In genomic region chr12:19643635-19644034, GRCh38 we compare ENCODE assay signal across 8 cellular contexts.
DNase-seq lines count a peak whose midpoint lies in the region; FAIRE-seq lines count a peak whose summit lies in the region.

No MANE protein-coding gene starts in this region.

- H3K4me1 Mint-ChIP-seq in activated T-helper 2 cell treated with anti-CD3 and anti-CD28 coated beads, Interferon-gamma antibody, Interleukin-2, Interleukin-4, amounts not matched to agents 10 μg/mL and 5 μg/mL and 100 μg/mL, durations not matched to agents 14 hours and 24 hours and 36 hours (ENCODE audit: low read depth): no peaks in the 10 kb centered on the region

- intact Hi-C loops in activated T-helper 2 cell treated with anti-CD3 and anti-CD28 coated beads, Interferon-gamma antibody, Interleukin-2, Interleukin-4, amounts not matched to agents 10 μg/mL and 5 μg/mL and 100 μg/mL, durations not matched to agents 14 hours and 24 hours and 36 hours (cut with micrococcal nuclease): no loop called here

- H3K27me3 Mint-ChIP-seq in activated T-helper 2 cell treated with anti-CD3 and anti-CD28 coated beads, Interferon-gamma antibody, Interleukin-2, Interleukin-4, amounts not matched to agents 10 μg/mL and 5 μg/mL and 100 μg/mL, durations not matched to agents 14 hours and 24 hours and 36 hours (ENCODE audit: low read depth): no peaks in the 10 kb centered on the region

- no peak overlapping the region for H3K4me3 Mint-ChIP-seq in activated T-helper 2 cell treated with anti-CD3 and anti-CD28 coated beads, Interferon-gamma antibody, Interleukin-2, Interleukin-4, amounts not matched to agents 10 μg/mL and 5 μg/mL and 100 μg/mL, durations not matched to agents 14 hours and 24 hours and 36 hours (ENCODE audit: low read depth)

- peaks cover 7% of the 10 kb centered on the region for H3K9me3 Mint-ChIP-seq in activated T-helper 2 cell treated with anti-CD3 and anti-CD28 coated beads, Interferon-gamma antibody, Interleukin-2, Interleukin-4, amounts not matched to agents 10 μg/mL and 5 μg/mL and 100 μg/mL, durations not matched to agents 14 hours and 24 hours and 36 hours

- no peak overlapping the region for H3K27ac Mint-ChIP-seq in activated T-helper 2 cell treated with anti-CD3 and anti-CD28 coated beads, Interferon-gamma antibody, Interleukin-2, Interleukin-4, amounts not matched to agents 10 μg/mL and 5 μg/mL and 100 μg/mL, durations not matched to agents 14 hours and 24 hours and 36 hours

- FAIRE-seq in urothelium cell line (lab: Jason Lieb, UNC): no peak
- no peak for FAIRE-seq in RCC 7860 (lab: Jason Lieb, UNC)

- DNase-seq in SHP77 (lab: John Stamatoyannopoulos, UW) (peak; percentile 22 to 30), SHP77 treated with DMSO at 0.1 percent for 48 hours (lab: John Stamatoyannopoulos, UW) (no peak), amniotic epithelial cell (ENCODE audit: low read depth) (peak; percentile 80), inferior parietal cortex (ENCODE audit: extremely low spot score) (peak; percentile 64), urothelium cell line (ENCODE audit: low spot score) (peak; percentile 19), T1000 (lab: John Stamatoyannopoulos, UW) (no peak), RCC 7860 (ENCODE audit: low spot score) (no peak)
- no peak for DNase-seq in activated T-helper 2 cell treated with anti-CD3 and anti-CD28 coated beads, Interferon-gamma antibody, Interleukin-2, Interleukin-4, amounts not matched to agents 10 μg/mL and 5 μg/mL and 100 μg/mL, durations not matched to agents 14 hours and 24 hours and 36 hours (ENCODE audit: low spot score)

- no peaks in the 10 kb centered on the region for H3K36me3 Mint-ChIP-seq in activated T-helper 2 cell treated with anti-CD3 and anti-CD28 coated beads, Interferon-gamma antibody, Interleukin-2, Interleukin-4, amounts not matched to agents 10 μg/mL and 5 μg/mL and 100 μg/mL, durations not matched to agents 14 hours and 24 hours and 36 hours (ENCODE audit: low read depth)

Comparison
In these comparisons a context has a peak if more than half of its experiments do, and no peak if none do; other contexts are left out.
1. DNase-seq: peak in SHP77 (2 of 2), amniotic epithelial cell (single experiment), inferior parietal cortex (single experiment) and urothelium cell line (single experiment); none in SHP77 treated with DMSO at 0.1 percent for 48 hours (single experiment), T1000 (single experiment), RCC 7860 (single experiment) and activated T-helper 2 cell treated with anti-CD3 and anti-CD28 coated beads, Interferon-gamma antibody, Interleukin-2, Interleukin-4, amounts not matched to agents 10 μg/mL and 5 μg/mL and 100 μg/mL, durations not matched to agents 14 hours and 24 hours and 36 hours (single experiment).